ENCODE assay signal across 10 cellular contexts in the genomic region with DNA sequence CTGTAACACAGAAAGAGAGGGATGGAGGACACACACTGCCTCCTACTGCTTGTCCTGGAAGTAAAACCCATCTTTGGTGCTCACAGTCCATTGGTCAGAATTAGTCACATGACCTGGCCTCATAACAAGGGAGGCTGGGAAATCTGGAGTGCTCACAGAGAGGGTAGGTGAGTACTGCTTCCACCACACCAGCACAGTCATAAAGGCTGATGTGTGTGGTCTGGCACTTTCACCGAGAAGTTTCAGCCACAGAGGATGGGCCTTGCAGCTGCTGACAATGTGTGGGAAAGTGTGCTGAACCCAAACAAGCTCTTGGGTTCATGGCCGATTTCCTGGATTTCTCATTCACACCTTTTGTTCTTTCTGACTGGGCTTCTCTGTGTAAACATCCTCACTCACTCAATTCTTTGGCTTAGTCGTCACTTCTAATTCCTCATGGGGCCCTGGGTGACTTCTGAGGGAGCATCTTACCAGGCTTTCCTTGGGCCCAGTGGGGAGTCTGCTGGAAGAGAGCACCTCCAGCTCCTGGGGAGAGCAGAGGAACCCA.
A peak's percentile ranks its signal among the peaks of the same experiment; 100 is the strongest.
DNase-seq lines count a peak whose midpoint lies in the region; ATAC-seq and TF ChIP-seq lines count a peak whose summit lies in the region.
"Had no signal": no experiment of that assay in that cellular context is flagged by ENCODE, and none has a peak within 500 bp of the region (broad histone marks: within the 10 kb centered on the region; RNA-seq: fewer than 3 reads in every experiment).

No MANE protein-coding gene starts in this region.

- no peaks in the 10 kb centered on the region for H3K9me3 ChIP-seq in mesenchymal stem cell (ENCODE audit: control insufficient read depth, low read length)
- H3K9me3 ChIP-seq: uterus had no signal

- H3K27me3 ChIP-seq in mesenchymal stem cell (ENCODE audit: control insufficient read depth in 1 of 2, insufficient read depth in 1 of 2, low read length in 2 of 2), result no peaks in the 10 kb centered on the region
- H3K27me3 ChIP-seq: uterus had no signal

- no peaks in the 10 kb centered on the region for H3K36me3 ChIP-seq in mesenchymal stem cell (ENCODE audit: control insufficient read depth in 1 of 2, insufficient read depth in 2 of 2, low read depth in 1 of 2, low read length in 2 of 2)
- H3K36me3 ChIP-seq: uterus had no signal

- no peak overlapping the region for H3K4ac ChIP-seq in mesenchymal stem cell (ENCODE audit: low read depth in 1 of 2, low read length in 2 of 2)

- ATAC-seq in GM18907 (IDR thresholded peaks at IDR 0.05; ENCODE audit: unreplicated experiment), result peak; percentile 100
- ATAC-seq in HG02623 (IDR thresholded peaks at IDR 0.05; ENCODE audit: unreplicated experiment), result peak; percentile 99

- 22% methylated on average over 3 of the region's 3 CpGs for WGBS in mesenchymal stem cell

- no peak overlapping the region for H4K8ac ChIP-seq in mesenchymal stem cell (ENCODE audit: low read length)

- no peak overlapping the region for H3K14ac ChIP-seq in mesenchymal stem cell (ENCODE audit: low read length in 2 of 2)

- no peak overlapping the region for H4K91ac ChIP-seq in mesenchymal stem cell (ENCODE audit: low read length)

- peaks cover 7% of the 10 kb centered on the region for H3K4me1 ChIP-seq in mesenchymal stem cell (ENCODE audit: control insufficient read depth, insufficient read depth, low read depth, low read length)
- H3K4me1 ChIP-seq: uterus had no signal

- CTCF ChIA-PET in RWPE1 (lab: Yijun Ruan, JAX), result no interaction called here

- no peaks in the 10 kb centered on the region for H3K79me1 ChIP-seq in mesenchymal stem cell (replicated peaks; ENCODE audit: low read length, poor library complexity, severe bottlenecking)

- DNase-seq in RWPE1 (ENCODE audit: low spot score) (no peak), mesenchymal stem cell (peak; percentile 65), RKO (ENCODE audit: low spot score) (no peak), SKM-1 treated with dmso at 0.1 percent for 144 hours (lab: John Stamatoyannopoulos, UW; ENCODE audit: unreplicated experiment) (no peak), NCI-H526 treated with DMSO at 0.1 percent for 48 hours (lab: John Stamatoyannopoulos, UW) (no peak), epidermal melanocyte (ENCODE audit: insufficient read length, low spot score) (no peak)
- DNase-seq: left cardiac atrium had no signal

- H2BK5ac ChIP-seq in mesenchymal stem cell (ENCODE audit: low read depth, low read length, poor library complexity, severe bottlenecking), result no peak overlapping the region

- no peak for TF ChIP-seq CTCF in RWPE1 (conservative IDR thresholded peaks at IDR 0.05; ENCODE audit: low read depth)

- H3K23ac ChIP-seq in mesenchymal stem cell (ENCODE audit: low read length in 2 of 2), result no peak overlapping the region

- no peak overlapping the region for H2BK120ac ChIP-seq in mesenchymal stem cell (ENCODE audit: low read depth, low read length)

- no peak overlapping the region for H3K4me2 ChIP-seq in mesenchymal stem cell (ENCODE audit: low read length, poor library complexity, severe bottlenecking)

- POLR2A ChIA-PET in RWPE1 (lab: Yijun Ruan, JAX; ENCODE audit: low non-redundant PET), result no interaction called here

- no peak overlapping the region for H3K9ac ChIP-seq in mesenchymal stem cell (ENCODE audit: low read length)

- H3K27ac ChIP-seq in RWPE1, result peak overlapping the region; percentile 57; the same call in 1 of the 2 replicates
- H3K27ac ChIP-seq in mesenchymal stem cell (ENCODE audit: low read length, poor library complexity, severe bottlenecking), result peak overlapping the region; percentile 11
- H3K27ac ChIP-seq: uterus had no signal

- H2BK15ac ChIP-seq in mesenchymal stem cell (ENCODE audit: low read depth, poor library complexity, severe bottlenecking), result peak overlapping the region; percentile 37

- no peak overlapping the region for H3K18ac ChIP-seq in mesenchymal stem cell (ENCODE audit: low read depth in 1 of 2, low read length in 2 of 2)

- H2BK12ac ChIP-seq in mesenchymal stem cell (ENCODE audit: low read length in 2 of 2), result peak overlapping the region in 1 of 2 experiments; percentile 4

- no peak overlapping the region for H3K4me3 ChIP-seq in mesenchymal stem cell (ENCODE audit: insufficient read depth in 1 of 2, low read depth in 1 of 2, low read length in 2 of 2)
- H3K4me3 ChIP-seq: uterus had no signal

- no peak overlapping the region for H2AFZ ChIP-seq in mesenchymal stem cell (ENCODE audit: low read depth, low read length)

- no peak overlapping the region for H2AK5ac ChIP-seq in mesenchymal stem cell (ENCODE audit: low read length, severe bottlenecking)
